ENCODE assay signal across 1 cellular context in genomic region chr2:155547571-155547970, GRCh38.
TF ChIP-seq lines count a peak whose summit lies in the region.

No MANE protein-coding gene starts in this region.

TF ChIP-seq in K562, 482 proteins besides CTCF, POLR2A, EP300 and RAD21:
- TF ChIP-seq, protein P1, sequence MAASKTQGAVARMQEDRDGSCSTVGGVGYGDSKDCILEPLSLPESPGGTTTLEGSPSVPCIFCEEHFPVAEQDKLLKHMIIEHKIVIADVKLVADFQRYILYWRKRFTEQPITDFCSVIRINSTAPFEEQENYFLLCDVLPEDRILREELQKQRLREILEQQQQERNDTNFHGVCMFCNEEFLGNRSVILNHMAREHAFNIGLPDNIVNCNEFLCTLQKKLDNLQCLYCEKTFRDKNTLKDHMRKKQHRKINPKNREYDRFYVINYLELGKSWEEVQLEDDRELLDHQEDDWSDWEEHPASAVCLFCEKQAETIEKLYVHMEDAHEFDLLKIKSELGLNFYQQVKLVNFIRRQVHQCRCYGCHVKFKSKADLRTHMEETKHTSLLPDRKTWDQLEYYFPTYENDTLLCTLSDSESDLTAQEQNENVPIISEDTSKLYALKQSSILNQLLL (CRISPR knock-in tag; IDR thresholded peaks at IDR 0.05; ENCODE audit: borderline replicate concordance): no peak
- TF ChIP-seq GTF2A2 (tag; IDR thresholded peaks at IDR 0.05) (no peak), NFYB (IDR thresholded peaks at IDR 0.05; ENCODE audit: extremely low read depth, insufficient read length) (no peak), U2AF1 (optimal IDR thresholded peaks at IDR 0.05; ENCODE audit: low read depth, low read length) (no peak), NBN (IDR thresholded peaks at IDR 0.05; ENCODE audit: low read depth) (no peak), TBP (optimal IDR thresholded peaks at IDR 0.05; ENCODE audit: low read depth, low read length) (no peak), ZNF174 (CRISPR knock-in tag; IDR thresholded peaks at IDR 0.05) (no peak)
